Comparison of ENCODE assay signal across 25 cellular contexts in the genomic region with DNA sequence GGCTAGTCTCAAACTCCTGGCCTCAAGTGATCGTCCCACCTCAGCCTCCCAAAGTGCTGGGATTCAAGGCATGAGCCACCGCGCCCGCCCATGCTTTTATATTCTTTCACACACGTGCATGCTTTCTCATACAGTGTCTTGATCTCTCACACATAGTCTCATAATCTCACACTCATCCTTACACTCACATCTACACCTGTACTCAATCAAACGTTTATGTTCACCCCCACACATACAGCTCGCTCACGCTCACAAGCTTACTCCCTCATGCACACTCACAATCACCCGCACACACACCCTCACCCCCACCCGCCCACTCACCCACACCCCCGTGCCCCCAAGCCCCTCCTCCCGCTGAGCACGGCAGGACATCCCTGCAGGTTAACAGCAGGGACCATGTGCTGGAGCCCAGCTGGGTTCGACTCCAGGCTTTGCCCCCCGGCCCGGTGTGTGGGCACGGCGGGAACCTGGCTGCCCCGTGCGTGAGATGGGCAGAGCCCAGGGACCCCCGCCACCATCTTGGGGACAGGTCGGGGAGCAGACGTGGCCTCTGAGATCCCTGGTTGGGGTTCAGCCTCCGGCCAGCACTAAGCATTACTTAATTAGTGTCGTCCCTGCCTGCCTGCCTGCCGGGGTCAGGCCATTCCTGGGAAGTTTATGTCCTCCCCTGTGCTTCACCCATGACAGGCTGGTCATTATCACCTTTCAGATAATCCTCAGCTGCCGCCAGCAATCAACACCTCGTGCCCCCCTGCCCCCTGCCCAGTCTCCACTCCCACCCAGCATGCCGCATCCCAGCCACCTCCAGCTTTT. TPM values are rescaled to one million over a fixed set of nuclear protein-coding genes. Genes with fewer than 3 reads are reported as not detected.
DNase-seq lines count a peak whose midpoint lies in the region; ATAC-seq lines count a peak whose summit lies in the region.
"Had no signal": no experiment of that assay in that cellular context is flagged by ENCODE, and none has a peak within 500 bp of the region (broad histone marks: within the 10 kb centered on the region; RNA-seq: fewer than 3 reads in every experiment).

No MANE protein-coding gene starts in this region.

- no peaks in the 10 kb centered on the region for H3K9me3 Mint-ChIP-seq in T-helper 2 cell treated with Interferon-gamma antibody and Interleukin-4, amounts not matched to agents 5 μg/mL and 100 μg/mL, for 36 hours
- H3K9me3 Mint-ChIP-seq: CD4-positive, CD25-positive, alpha-beta regulatory T cell; mesothelial cell of epicardium; neural crest cell had no signal

- DNase-seq in SJCRH30 (peak; percentile 77 to 80), left ventricle myocardium superior (peak; percentile 52), posterior vena cava (ENCODE audit: low spot score) (peak; percentile 76), T-helper 1 cell (no peak), activated T-cell treated with anti-CD3 and anti-CD28 coated beads for 4 hours (no peak)
- DNase-seq in T-helper 2 cell treated with Interferon-gamma antibody and Interleukin-4, amounts not matched to agents 5 μg/mL and 100 μg/mL, for 36 hours (ENCODE audit: low spot score), result no peak
- DNase-seq: activated CD4-positive, alpha-beta T cell treated with anti-CD3 and anti-CD28 coated beads, Interleukin-2, amount 50 U/mL, for 48 hours; activated CD4-positive, CD25-positive, alpha-beta regulatory T cell; activated gamma-delta T cell; CD4-positive, CD25-positive, alpha-beta regulatory T cell; Karpas-422; NCI-H1930; stimulated activated CD4-positive, alpha-beta T cell treated with anti-CD3 and anti-CD28 coated beads, Interleukin-2, amount 100 ng/mL, for 48 hours; stimulated activated naive CD4-positive, alpha-beta T cell; T-helper 9 cell had no signal

- H3K27me3 ChIP-seq in HUES48 (ENCODE audit: control insufficient read depth, insufficient read depth, low read length), result no peaks in the 10 kb centered on the region
- H3K27me3 ChIP-seq in SJCRH30, result no peaks in the 10 kb centered on the region
- H3K27me3 ChIP-seq: colonic mucosa, testis had no signal

- H3K4me3 ChIP-seq in HUES48 (ENCODE audit: low read depth, low read length), result no peak overlapping the region
- H3K4me3 ChIP-seq in SJCRH30, result peak overlapping the region; percentile 27
- H3K4me3 ChIP-seq: colonic mucosa, smooth muscle cell, testis had no signal

- H3K27ac ChIP-seq in HUES48 (ENCODE audit: low read depth, low read length) (peak overlapping the region; percentile 0), SJCRH30 (peak overlapping the region; percentile 63)
- H3K27ac ChIP-seq: colonic mucosa, testis had no signal

- H3K36me3 ChIP-seq in HUES48 (ENCODE audit: control insufficient read depth, insufficient read depth, low read length) (no peaks in the 10 kb centered on the region), SJCRH30 (no peaks in the 10 kb centered on the region)
- H3K36me3 ChIP-seq: colonic mucosa had no signal

- no peak overlapping the region for H3K4me3 Mint-ChIP-seq in T-helper 2 cell treated with Interferon-gamma antibody and Interleukin-4, amounts not matched to agents 5 μg/mL and 100 μg/mL, for 36 hours
- H3K4me3 Mint-ChIP-seq: CD4-positive, CD25-positive, alpha-beta regulatory T cell; mesothelial cell of epicardium; neural crest cell had no signal

- no peaks in the 10 kb centered on the region for H3K4me1 Mint-ChIP-seq in T-helper 2 cell treated with Interferon-gamma antibody and Interleukin-4, amounts not matched to agents 5 μg/mL and 100 μg/mL, for 36 hours (ENCODE audit: low read depth)
- H3K4me1 Mint-ChIP-seq: CD4-positive, CD25-positive, alpha-beta regulatory T cell; neural crest cell had no signal

- no peaks in the 10 kb centered on the region for H3K27me3 Mint-ChIP-seq in T-helper 2 cell treated with Interferon-gamma antibody and Interleukin-4, amounts not matched to agents 5 μg/mL and 100 μg/mL, for 36 hours (ENCODE audit: low read depth)
- H3K27me3 Mint-ChIP-seq: CD4-positive, CD25-positive, alpha-beta regulatory T cell had no signal

- H3K4me1 ChIP-seq in HUES48 (ENCODE audit: control insufficient read depth, insufficient read depth, low read length) (peaks cover 8% of the 10 kb centered on the region; the same call in 1 of the 2 replicates), SJCRH30 (peaks cover 37% of the 10 kb centered on the region)

- H3K36me3 Mint-ChIP-seq in T-helper 2 cell treated with Interferon-gamma antibody and Interleukin-4, amounts not matched to agents 5 μg/mL and 100 μg/mL, for 36 hours (ENCODE audit: low read depth), result no peaks in the 10 kb centered on the region
- H3K36me3 Mint-ChIP-seq: CD4-positive, CD25-positive, alpha-beta regulatory T cell; mesothelial cell of epicardium had no signal

- H3K9ac ChIP-seq in HUES48 (ENCODE audit: low read depth, low read length), result no peak overlapping the region
- H3K9ac ChIP-seq: SK-N-SH had no signal

- intact Hi-C loops in left ventricle myocardium superior (cut with micrococcal nuclease) (no loop called here), posterior vena cava (cut with DNase I) (loop anchor here in 1 of 2 donors (5.0 kb wide), 1 partner anchor 52 kb away; no protein-coding TSS in a partner anchor)

- H3K9me3 ChIP-seq in HUES48 (ENCODE audit: control insufficient read depth, insufficient read depth, low read length), result no peaks in the 10 kb centered on the region
- no peaks in the 10 kb centered on the region for H3K9me3 ChIP-seq in SJCRH30 (replicated peaks)
- H3K9me3 ChIP-seq: colonic mucosa, SK-N-SH, testis had no signal

- peak; percentile 68 for ATAC-seq in left ventricle myocardium superior

- H3K27ac Mint-ChIP-seq in T-helper 2 cell treated with Interferon-gamma antibody and Interleukin-4, amounts not matched to agents 5 μg/mL and 100 μg/mL, for 36 hours, result no peak overlapping the region
- H3K27ac Mint-ChIP-seq: CD4-positive, CD25-positive, alpha-beta regulatory T cell; mesothelial cell of epicardium had no signal

RNA-seq across cellular contexts. Expression of gene SBK2, which starts 11.4 kb away (rescaled TPM):
- 6.8 and 6.9 TPM in 2 replicates for total RNA-seq in SJCRH30 (2014; rRNA removed; shearing (Covaris generic))
- total RNA-seq in left ventricle myocardium superior (15.2 TPM), posterior vena cava (not detected)
- total RNA-seq: CD4-positive, CD25-positive, alpha-beta regulatory T cell; colonic mucosa; glomerular endothelial cell; HT-29; neural crest cell; RPMI7951; smooth muscle cell had no signal

RNA-seq across cellular contexts. Expression of gene SBK3, which starts 19.8 kb away (rescaled TPM):
- 0.30 and 0.87 TPM in 2 replicates for total RNA-seq in SJCRH30 (2014; rRNA removed; shearing (Covaris generic))
- total RNA-seq in left ventricle myocardium superior (16.6 TPM), posterior vena cava (not detected)
- total RNA-seq: CD4-positive, CD25-positive, alpha-beta regulatory T cell; colonic mucosa; mesothelial cell of epicardium; smooth muscle cell had no signal

RNA-seq across cellular contexts. Expression of gene SSC5D, which starts 37.3 kb away (rescaled TPM):
- total RNA-seq in SJCRH30 (2014; rRNA removed; shearing (Covaris generic)), result 3.1 and 3.8 TPM in 2 replicates
- total RNA-seq in left ventricle myocardium superior, result 2.7 TPM
- total RNA-seq in posterior vena cava, result 10 to 100 TPM; 32.4 to 40.6 TPM
- total RNA-seq: HT-29 had no signal

RNA-seq across cellular contexts. Expression of gene NAT14, which starts 40.5 kb away (rescaled TPM):
- 22.1 and 25.9 TPM in 2 replicates for total RNA-seq in SJCRH30 (2014; rRNA removed; shearing (Covaris generic))
- total RNA-seq in left ventricle myocardium superior (6.0 TPM), posterior vena cava (10 to 100 TPM; 15.8 to 16.3 TPM)

RNA-seq across cellular contexts. Expression of gene ZNF628, which starts 49.1 kb away (rescaled TPM):
- 2.9 and 3.6 TPM in 2 replicates for total RNA-seq in SJCRH30 (2014; rRNA removed; shearing (Covaris generic))
- 6.4 TPM for total RNA-seq in left ventricle myocardium superior
- 1 to 10 TPM; 5.7 to 7.9 TPM for total RNA-seq in posterior vena cava

Comparison
In these comparisons a context has a peak if more than half of its experiments do, and no peak if none do; other contexts are left out.
1. DNase-seq: peak in SJCRH30 (2 of 2), left ventricle myocardium superior (single experiment) and posterior vena cava (single experiment); none in T-helper 1 cell (0 of 5), activated T-cell treated with anti-CD3 and anti-CD28 coated beads for 4 hours (single experiment) and T-helper 2 cell treated with Interferon-gamma antibody and Interleukin-4, amounts not matched to agents 5 μg/mL and 100 μg/mL, for 36 hours (single experiment).